Comparison of ENCODE assay signal across 30 cellular contexts in the genomic region with DNA sequence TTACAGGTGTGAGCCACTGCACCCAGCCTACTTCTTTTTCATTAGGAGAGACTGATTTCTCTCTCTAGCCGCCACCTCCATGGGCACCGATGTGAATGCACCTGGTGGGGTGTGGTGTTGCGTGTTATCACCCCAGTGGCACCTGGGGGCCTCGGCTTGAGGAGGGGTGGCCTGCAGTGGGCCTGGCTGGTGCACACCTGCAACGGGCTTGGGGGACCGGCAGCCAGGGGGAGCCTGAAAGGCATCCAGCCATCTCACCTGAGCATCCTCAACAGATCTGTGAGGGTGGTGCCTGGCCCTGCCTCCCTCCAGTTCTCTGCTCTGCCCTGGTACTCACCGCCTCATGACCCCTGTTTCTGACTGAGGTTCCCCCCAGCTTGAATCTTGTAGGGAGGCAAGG.
"Had no signal": no experiment of that assay in that cellular context is flagged by ENCODE, and none has a peak within 500 bp of the region (broad histone marks: within the 10 kb centered on the region; RNA-seq: fewer than 3 reads in every experiment).

No MANE protein-coding gene starts in this region.

- H3K4me3 Mint-ChIP-seq: mesothelial cell of epicardium; naive B cell; natural killer cell; nephron progenitor cell; neural progenitor cell; stimulated activated naive B cell treated with anti-CD40 and anti-IgM and Interleukin-4, amounts not matched to agents 10 μg/mL and 1 μg/mL and 100 μg/mL, for 72 hours; stimulated activated naive CD8-positive, alpha-beta T cell treated with anti-CD3 and anti-CD28 coated beads, Interleukin-15, Interleukin-2, amounts not matched to agents 100 ng/mL and 50 ng/mL, for 24 hours had no signal

- DNase-seq: heart right ventricle; islet precursor cell; kidney glomerular epithelial cell; left cardiac atrium; lower lobe of right lung; mesendoderm; naive B cell; natural killer cell; nephron progenitor cell; retina; right cardiac atrium; stimulated activated CD4-positive, alpha-beta T cell treated with anti-CD3 and anti-CD28 coated beads, Interleukin-12 subunit alpha, Interleukin-12 subunit beta, amount 100 ng/mL, for 4 hours; stimulated activated CD4-positive, alpha-beta T cell treated with anti-CD3 and anti-CD28 coated beads, Interleukin-15, amount 100 ng/mL, for 24 hours; stimulated activated CD4-positive, alpha-beta T cell treated with anti-CD3 and anti-CD28 coated beads, Interleukin-2, amount 100 ng/mL, for 24 hours; stimulated activated CD4-positive, alpha-beta T cell treated with anti-CD3 and anti-CD28 coated beads, Interleukin-4, amount 100 ng/mL, for 1 hour; stimulated activated naive B cell treated with anti-CD40 and anti-IgM and Interleukin-4, amounts not matched to agents 10 μg/mL and 1 μg/mL and 100 μg/mL, for 72 hours; tibial artery; trophoblast cell; upper lobe of right lung had no signal

- H3K4me3 ChIP-seq: heart right ventricle, hepatocyte, lower lobe of right lung, neural progenitor cell, pancreas, prostate gland, skin epidermis, suprapubic skin, thoracic aorta, tibial artery, upper lobe of right lung had no signal

- H3K9me3 Mint-ChIP-seq: mesothelial cell of epicardium; natural killer cell; nephron progenitor cell; neural progenitor cell; stimulated activated naive B cell treated with anti-CD40 and anti-IgM and Interleukin-4, amounts not matched to agents 10 μg/mL and 1 μg/mL and 100 μg/mL, for 72 hours; stimulated activated naive CD8-positive, alpha-beta T cell treated with anti-CD3 and anti-CD28 coated beads, Interleukin-15, Interleukin-2, amounts not matched to agents 100 ng/mL and 50 ng/mL, for 24 hours had no signal

- H3K27me3 ChIP-seq: heart right ventricle, hepatocyte, neural progenitor cell, pancreas, suprapubic skin, upper lobe of right lung had no signal

- H3K27me3 Mint-ChIP-seq: stimulated activated naive CD8-positive, alpha-beta T cell treated with anti-CD3 and anti-CD28 coated beads, Interleukin-15, Interleukin-2, amounts not matched to agents 100 ng/mL and 50 ng/mL, for 24 hours had no signal

- H3K36me3 ChIP-seq: heart right ventricle, lower lobe of right lung, neural progenitor cell, pancreas, prostate gland, thoracic aorta, tibial artery, upper lobe of right lung had no signal

- H3K4me2 ChIP-seq: hepatocyte, neural progenitor cell had no signal

- H2AFZ ChIP-seq: hepatocyte, neural progenitor cell had no signal

- H3K4me1 ChIP-seq: heart right ventricle, lower lobe of right lung, pancreas, prostate gland, suprapubic skin, tibial artery, upper lobe of right lung had no signal

- H3K9me3 ChIP-seq: heart right ventricle, lower lobe of right lung, pancreas, prostate gland, suprapubic skin, thoracic aorta, tibial artery, upper lobe of right lung had no signal

- H3K9ac ChIP-seq: neural progenitor cell had no signal

- H3K36me3 Mint-ChIP-seq: naive B cell; natural killer cell; stimulated activated naive B cell treated with anti-CD40 and anti-IgM and Interleukin-4, amounts not matched to agents 10 μg/mL and 1 μg/mL and 100 μg/mL, for 72 hours had no signal

- H3K4me1 Mint-ChIP-seq: mesothelial cell of epicardium; naive B cell; natural killer cell; stimulated activated naive B cell treated with anti-CD40 and anti-IgM and Interleukin-4, amounts not matched to agents 10 μg/mL and 1 μg/mL and 100 μg/mL, for 72 hours had no signal

- ATAC-seq: heart right ventricle; left cardiac atrium; left lobe of liver; lower lobe of right lung; natural killer cell; pancreas; right cardiac atrium; sciatic nerve; stimulated activated naive B cell treated with anti-CD40 and anti-IgM and Interleukin-4, amounts not matched to agents 10 μg/mL and 1 μg/mL and 100 μg/mL, for 72 hours; upper lobe of right lung had no signal

- H3K27ac ChIP-seq: heart right ventricle, hepatocyte, lower lobe of right lung, neural progenitor cell, pancreas, prostate gland, skin epidermis, suprapubic skin, thoracic aorta, tibial artery, upper lobe of right lung had no signal

- H3K27ac Mint-ChIP-seq: mesothelial cell of epicardium; natural killer cell; nephron progenitor cell; neural progenitor cell; stimulated activated naive B cell treated with anti-CD40 and anti-IgM and Interleukin-4, amounts not matched to agents 10 μg/mL and 1 μg/mL and 100 μg/mL, for 72 hours; stimulated activated naive CD8-positive, alpha-beta T cell treated with anti-CD3 and anti-CD28 coated beads, Interleukin-15, Interleukin-2, amounts not matched to agents 100 ng/mL and 50 ng/mL, for 24 hours had no signal

- H3K79me2 ChIP-seq: hepatocyte had no signal
